In genomic region chr17:6061290-6061689, GRCh38 we compare ENCODE assay signal across 13 cellular contexts. TPM values are rescaled to one million over a fixed set of nuclear protein-coding genes. Genes with fewer than 3 reads are reported as not detected.
DNase-seq lines count a peak whose midpoint lies in the region; ATAC-seq, FAIRE-seq and TF ChIP-seq lines count a peak whose summit lies in the region.
"Had no signal": no experiment of that assay in that cellular context is flagged by ENCODE, and none has a peak within 500 bp of the region (broad histone marks: within the 10 kb centered on the region; RNA-seq: fewer than 3 reads in every experiment).

No MANE protein-coding gene starts in this region.

- no peaks in the 10 kb centered on the region for H3K9me3 Mint-ChIP-seq in stimulated activated naive CD8-positive, alpha-beta T cell treated with anti-CD3 and anti-CD28 coated beads, Interleukin-15, amount 100 ng/mL, for 72 hours
- H3K9me3 Mint-ChIP-seq: activated naive CD4-positive, alpha-beta T cell treated with anti-CD3 and anti-CD28 coated beads, Interleukin-2, amount 10 ng/mL, durations not matched to agents 7 days and 5 days had no signal

- H3K4me1 ChIP-seq in heart right ventricle (no peaks in the 10 kb centered on the region), ascending aorta (no peaks in the 10 kb centered on the region), foreskin keratinocyte (no peaks in the 10 kb centered on the region)

- no peaks in the 10 kb centered on the region for H3K4me1 Mint-ChIP-seq in stimulated activated naive CD8-positive, alpha-beta T cell treated with anti-CD3 and anti-CD28 coated beads, Interleukin-15, amount 100 ng/mL, for 72 hours
- H3K4me1 Mint-ChIP-seq: activated naive CD4-positive, alpha-beta T cell treated with anti-CD3 and anti-CD28 coated beads, Interleukin-2, amount 10 ng/mL, durations not matched to agents 7 days and 5 days had no signal

- H3K27me3 ChIP-seq in heart right ventricle (peaks cover 0 to 50% (median 27%) of the 10 kb centered on the region in 7 donors), ascending aorta (no peaks in the 10 kb centered on the region), foreskin keratinocyte (peaks cover 3% of the 10 kb centered on the region)

- H3K27ac ChIP-seq in heart right ventricle (no peak overlapping the region), ascending aorta (no peak overlapping the region), foreskin keratinocyte (no peak overlapping the region)

- 38 to 46% methylated on average over 5 of the region's 5 CpGs for WGBS in heart right ventricle, 2 donors

- no peak overlapping the region for H3K27ac Mint-ChIP-seq in stimulated activated naive CD8-positive, alpha-beta T cell treated with anti-CD3 and anti-CD28 coated beads, Interleukin-15, amount 100 ng/mL, for 72 hours
- H3K27ac Mint-ChIP-seq: activated CD8-positive, alpha-beta T cell treated with anti-CD3 and anti-CD28 coated beads, Interleukin-2, amount 10 ng/mL, durations not matched to agents 7 days and 5 days; activated naive CD4-positive, alpha-beta T cell treated with anti-CD3 and anti-CD28 coated beads, Interleukin-2, amount 10 ng/mL, durations not matched to agents 7 days and 5 days had no signal

- H3K4me3 ChIP-seq in heart right ventricle (no peak overlapping the region), ascending aorta (no peak overlapping the region)
- H3K4me3 ChIP-seq: lung had no signal

- intact Hi-C loops in heart right ventricle (cut with DNase I): loop anchor here in 3 of 10 donors (10.0 kb wide), 3 partner anchors 354 to 476 kb away; partner anchors contain the start of gene NLRP1 (in 1 of the 3)
- intact Hi-C loops in Right ventricle myocardium superior (cut with DNase I): no loop called here
- intact Hi-C loops in ascending aorta (cut with DNase I): loop anchor here (2.0 kb wide), 1 partner anchor 474 kb away; no protein-coding TSS in a partner anchor

- no peak for DNase-seq in heart right ventricle
- DNase-seq in Right ventricle myocardium superior: no peak
- peak; percentile 37 to 81 for DNase-seq in ascending aorta (ENCODE audit: low spot score in 2 of 2)
- peak; percentile 3 to 7 for DNase-seq in foreskin keratinocyte
- DNase-seq in urothelium cell line (ENCODE audit: low spot score): peak; percentile 63
- DNase-seq in stimulated activated naive CD8-positive, alpha-beta T cell treated with anti-CD3 and anti-CD28 coated beads, Interleukin-15, amount 100 ng/mL, for 72 hours: no peak
- DNase-seq: activated CD8-positive, alpha-beta T cell treated with anti-CD3 and anti-CD28 coated beads, Interleukin-2, amount 10 ng/mL, durations not matched to agents 7 days and 5 days; activated naive CD4-positive, alpha-beta T cell treated with anti-CD3 and anti-CD28 coated beads, Interleukin-2, amount 10 ng/mL, durations not matched to agents 7 days and 5 days; DMS79 treated with DMSO at 0.1 percent for 48 hours had no signal

- ATAC-seq in heart right ventricle (peak in 5 of 8 donors; percentile 21 to 86 (median 49)), Right ventricle myocardium superior (ENCODE audit: poor library complexity) (no peak), foreskin keratinocyte (no peak), HG03442 (IDR thresholded peaks at IDR 0.05; ENCODE audit: unreplicated experiment) (no peak), HG02884 (IDR thresholded peaks at IDR 0.05; ENCODE audit: unreplicated experiment) (no peak)
- no peak for ATAC-seq in stimulated activated naive CD8-positive, alpha-beta T cell treated with anti-CD3 and anti-CD28 coated beads, Interleukin-15, amount 100 ng/mL, for 72 hours
- ATAC-seq: activated CD8-positive, alpha-beta T cell treated with anti-CD3 and anti-CD28 coated beads, Interleukin-2, amount 10 ng/mL, durations not matched to agents 7 days and 5 days had no signal

- FAIRE-seq in urothelium cell line (lab: Jason Lieb, UNC): no peak
- FAIRE-seq: A204.1 had no signal

- TF ChIP-seq CTCF in heart right ventricle (IDR thresholded peaks at IDR 0.05): no peak
- no peak for TF ChIP-seq CTCF in ascending aorta (IDR thresholded peaks at IDR 0.05)
- no peak for TF ChIP-seq CTCF in foreskin keratinocyte (conservative IDR thresholded peaks at IDR 0.05)

- H3K9me3 ChIP-seq in heart right ventricle: no peaks in the 10 kb centered on the region
- H3K9me3 ChIP-seq in ascending aorta: no peaks in the 10 kb centered on the region

- H3K27me3 Mint-ChIP-seq in stimulated activated naive CD8-positive, alpha-beta T cell treated with anti-CD3 and anti-CD28 coated beads, Interleukin-15, amount 100 ng/mL, for 72 hours: peaks cover 59% of the 10 kb centered on the region

- no peak overlapping the region for H3K4me3 Mint-ChIP-seq in stimulated activated naive CD8-positive, alpha-beta T cell treated with anti-CD3 and anti-CD28 coated beads, Interleukin-15, amount 100 ng/mL, for 72 hours
- H3K4me3 Mint-ChIP-seq: activated CD8-positive, alpha-beta T cell treated with anti-CD3 and anti-CD28 coated beads, Interleukin-2, amount 10 ng/mL, durations not matched to agents 7 days and 5 days; activated naive CD4-positive, alpha-beta T cell treated with anti-CD3 and anti-CD28 coated beads, Interleukin-2, amount 10 ng/mL, durations not matched to agents 7 days and 5 days had no signal

- H3K36me3 ChIP-seq in heart right ventricle (no peaks in the 10 kb centered on the region), ascending aorta (no peaks in the 10 kb centered on the region)

RNA-seq across cellular contexts. Expression of gene WSCD1, which starts 8.9 kb away (rescaled TPM):
- total RNA-seq in heart right ventricle: 10 to 100 TPM in 1 of 10 donors, 1 to 10 TPM in 9; 3.4 to 13.8 (median 4.2) TPM
- 1 to 10 TPM; 2.5 to 3.9 TPM for polyA plus RNA-seq in heart right ventricle
- total RNA-seq in Right ventricle myocardium superior: 11.2 TPM
- total RNA-seq in ascending aorta: 11.4 TPM
- total RNA-seq in foreskin keratinocyte: not detected in 2 replicates
- not detected in 2 replicates for polyA plus RNA-seq in foreskin keratinocyte
- total RNA-seq: activated CD8-positive, alpha-beta T cell treated with anti-CD3 and anti-CD28 coated beads, Interleukin-2, amount 10 ng/mL, durations not matched to agents 7 days and 5 days had no signal

Comparison
In these comparisons a context has a peak if more than half of its experiments do, and no peak if none do; other contexts are left out.
1. ATAC-seq: peak in heart right ventricle (5 of 8); none in Right ventricle myocardium superior (single experiment), foreskin keratinocyte (single experiment), HG03442 (single experiment), HG02884 (single experiment) and stimulated activated naive CD8-positive, alpha-beta T cell treated with anti-CD3 and anti-CD28 coated beads, Interleukin-15, amount 100 ng/mL, for 72 hours (single experiment).
2. DNase-seq: peak in ascending aorta (2 of 2), foreskin keratinocyte (2 of 2) and urothelium cell line (single experiment); none in heart right ventricle (0 of 2), Right ventricle myocardium superior (single experiment) and stimulated activated naive CD8-positive, alpha-beta T cell treated with anti-CD3 and anti-CD28 coated beads, Interleukin-15, amount 100 ng/mL, for 72 hours (0 of 2).